Comparison of ENCODE assay signal across 12 cellular contexts in the genomic region with DNA sequence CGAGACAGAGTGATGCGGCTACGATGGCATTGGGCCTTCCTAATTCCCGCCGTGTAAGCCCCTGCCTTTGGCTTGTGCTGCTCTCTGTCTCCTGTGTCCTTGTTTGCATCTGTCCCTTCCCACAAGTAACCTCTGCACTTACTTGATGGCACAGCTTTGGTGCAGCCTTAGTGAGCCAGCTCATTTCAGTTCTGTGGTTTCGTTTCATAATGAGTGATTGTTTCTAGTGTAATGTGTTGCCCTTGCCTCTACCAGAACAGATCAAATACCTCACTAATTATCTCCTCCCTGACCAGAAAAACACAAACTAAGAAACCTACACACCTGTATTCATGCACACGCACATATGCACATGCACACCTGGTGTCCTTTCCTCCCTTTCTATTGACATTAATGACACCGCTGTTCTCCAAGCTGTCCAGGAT. TPM values are rescaled to one million over a fixed set of nuclear protein-coding genes. Genes with fewer than 3 reads are reported as not detected.
A peak's percentile ranks its signal among the peaks of the same experiment; 100 is the strongest.
DNase-seq lines count a peak whose midpoint lies in the region; ATAC-seq, FAIRE-seq and TF ChIP-seq lines count a peak whose summit lies in the region.
"Had no signal": no experiment of that assay in that cellular context is flagged by ENCODE, and none has a peak within 500 bp of the region (broad histone marks: within the 10 kb centered on the region; RNA-seq: fewer than 3 reads in every experiment).

No MANE protein-coding gene starts in this region.

- no peak overlapping the region for H2BK12ac ChIP-seq in mesenchymal stem cell (ENCODE audit: low read length in 2 of 2)

- H3K18ac ChIP-seq in mesenchymal stem cell (ENCODE audit: low read depth in 1 of 2, low read length in 2 of 2) = no peak overlapping the region

- H3K14ac ChIP-seq in mesenchymal stem cell (ENCODE audit: low read length in 2 of 2) = no peak overlapping the region

- H3K36me3 ChIP-seq in SJCRH30 = no peaks in the 10 kb centered on the region
- H3K36me3 ChIP-seq in kidney (ENCODE audit: control insufficient read depth in 1 of 2, insufficient read depth in 2 of 2, low read length in 2 of 2) = no peaks in the 10 kb centered on the region
- no peaks in the 10 kb centered on the region for H3K36me3 ChIP-seq in mesenchymal stem cell (ENCODE audit: control insufficient read depth in 1 of 2, insufficient read depth in 2 of 2, low read depth in 1 of 2, low read length in 2 of 2)
- H3K36me3 ChIP-seq in effector memory CD4-positive, alpha-beta T cell (ENCODE audit: control insufficient read depth, insufficient read depth, low read length) = no peaks in the 10 kb centered on the region
- H3K36me3 ChIP-seq: tibial nerve had no signal

- no peak overlapping the region for H2AFZ ChIP-seq in mesenchymal stem cell (ENCODE audit: low read depth, low read length)

- H3K4me2 ChIP-seq in mesenchymal stem cell (ENCODE audit: low read length, poor library complexity, severe bottlenecking) = no peak overlapping the region

- H3K4me3 ChIP-seq in SJCRH30 = no peak overlapping the region
- H3K4me3 ChIP-seq in kidney (ENCODE audit: low read length in 2 of 2) = no peak overlapping the region
- no peak overlapping the region for H3K4me3 ChIP-seq in mesenchymal stem cell (ENCODE audit: insufficient read depth in 1 of 2, low read depth in 1 of 2, low read length in 2 of 2)
- H3K4me3 ChIP-seq in effector memory CD4-positive, alpha-beta T cell (ENCODE audit: insufficient read depth, low read depth, low read length, poor library complexity, severe bottlenecking) = no peak overlapping the region
- H3K4me3 ChIP-seq: K562, tibial nerve had no signal

- no peak overlapping the region for H2BK5ac ChIP-seq in mesenchymal stem cell (ENCODE audit: low read depth, low read length, poor library complexity, severe bottlenecking)

- H2BK15ac ChIP-seq in mesenchymal stem cell (ENCODE audit: low read depth, poor library complexity, severe bottlenecking) = no peak overlapping the region

- H2BK120ac ChIP-seq in mesenchymal stem cell (ENCODE audit: low read depth, low read length) = no peak overlapping the region

- ATAC-seq in GM18868 (IDR thresholded peaks at IDR 0.05; ENCODE audit: unreplicated experiment) (peak; percentile 84), HG02852 (IDR thresholded peaks at IDR 0.05; ENCODE audit: unreplicated experiment) (peak; percentile 69)
- ATAC-seq: K562 had no signal

- no peak overlapping the region for H4K91ac ChIP-seq in mesenchymal stem cell (ENCODE audit: low read length)

- WGBS in mesenchymal stem cell = 96% methylated on average over 7 of the region's 8 CpGs

- H3K23ac ChIP-seq in mesenchymal stem cell (ENCODE audit: low read length in 2 of 2) = no peak overlapping the region

- DNase-seq in COLO668 (lab: John Stamatoyannopoulos, UW; ENCODE audit: unreplicated experiment) = peak; percentile 45
- peak; percentile 24 to 72 for DNase-seq in SJCRH30
- no peak for DNase-seq in kidney
- no peak for DNase-seq in mesenchymal stem cell
- no peak for DNase-seq in DMS153 treated with DMSO at 0.1 percent for 48 hours (lab: John Stamatoyannopoulos, UW; ENCODE audit: unreplicated experiment)
- DNase-seq in effector memory CD4-positive, alpha-beta T cell = no peak
- DNase-seq: caudate nucleus; CD4-positive, alpha-beta memory T cell had no signal

- no peak overlapping the region for H4K8ac ChIP-seq in mesenchymal stem cell (ENCODE audit: low read length)

- H3K79me1 ChIP-seq in mesenchymal stem cell (replicated peaks; ENCODE audit: low read length, poor library complexity, severe bottlenecking) = no peaks in the 10 kb centered on the region

- no peaks in the 10 kb centered on the region for H3K9me3 ChIP-seq in SJCRH30 (replicated peaks)
- H3K9me3 ChIP-seq in kidney (ENCODE audit: control insufficient read depth in 1 of 2, low read length in 2 of 2) = no peaks in the 10 kb centered on the region
- no peaks in the 10 kb centered on the region for H3K9me3 ChIP-seq in mesenchymal stem cell (ENCODE audit: control insufficient read depth, low read length)
- H3K9me3 ChIP-seq in effector memory CD4-positive, alpha-beta T cell (ENCODE audit: control insufficient read depth, low read length) = no peaks in the 10 kb centered on the region
- H3K9me3 ChIP-seq: tibial nerve had no signal

- no peak for FAIRE-seq in kidney (lab: Jason Lieb, UNC)
- FAIRE-seq: K562 had no signal

- no peak overlapping the region for H3K4ac ChIP-seq in mesenchymal stem cell (ENCODE audit: low read depth in 1 of 2, low read length in 2 of 2)

- peaks cover 62% of the 10 kb centered on the region for H3K4me1 ChIP-seq in SJCRH30
- peaks cover 3 to 5% of the 10 kb centered on the region in 2 donors for H3K4me1 ChIP-seq in kidney (ENCODE audit: control insufficient read depth in 1 of 2, insufficient read depth in 1 of 2, low read depth in 1 of 2, low read length in 2 of 2)
- no peaks in the 10 kb centered on the region for H3K4me1 ChIP-seq in mesenchymal stem cell (ENCODE audit: control insufficient read depth, insufficient read depth, low read depth, low read length)
- no peaks in the 10 kb centered on the region for H3K4me1 ChIP-seq in effector memory CD4-positive, alpha-beta T cell (ENCODE audit: control insufficient read depth, insufficient read depth, low read length, poor library complexity, severe bottlenecking)

- intact Hi-C loops in kidney (cut with DNase I) = no loop called here

- no peak overlapping the region for H2AK5ac ChIP-seq in mesenchymal stem cell (ENCODE audit: low read length, severe bottlenecking)

- peak overlapping the region; percentile 76 for H3K27ac ChIP-seq in SJCRH30
- no peak overlapping the region for H3K27ac ChIP-seq in kidney (ENCODE audit: low read depth in 2 of 2, low read length in 2 of 2)
- no peak overlapping the region for H3K27ac ChIP-seq in mesenchymal stem cell (ENCODE audit: low read length, poor library complexity, severe bottlenecking)
- H3K27ac ChIP-seq in effector memory CD4-positive, alpha-beta T cell (ENCODE audit: insufficient read depth, low read length, poor library complexity, severe bottlenecking) = no peak overlapping the region
- H3K27ac ChIP-seq: tibial nerve had no signal

- H3K9ac ChIP-seq in kidney (ENCODE audit: low read length in 2 of 2) (no peak overlapping the region), mesenchymal stem cell (ENCODE audit: low read length) (no peak overlapping the region)

- H3K27me3 ChIP-seq in SJCRH30 = no peaks in the 10 kb centered on the region
- H3K27me3 ChIP-seq in mesenchymal stem cell (ENCODE audit: control insufficient read depth in 1 of 2, insufficient read depth in 1 of 2, low read length in 2 of 2) = peaks cover 0 to 9% of the 10 kb centered on the region in 2 experiments
- H3K27me3 ChIP-seq in effector memory CD4-positive, alpha-beta T cell (replicated peaks; ENCODE audit: control insufficient read depth, insufficient read depth, low read length, poor library complexity, severe bottlenecking) = no peaks in the 10 kb centered on the region
- H3K27me3 ChIP-seq: tibial nerve had no signal

- TF ChIP-seq CTCF in kidney (IDR thresholded peaks at IDR 0.05; ENCODE audit: borderline replicate concordance, extremely low read depth, insufficient read depth) = no peak

RNA-seq across cellular contexts. Expression of a gene that starts 58.8 kb away (rescaled TPM):
- 39.4 and 45.6 TPM in 2 replicates for total RNA-seq in SJCRH30 (2014; rRNA removed; shearing (Covaris generic))
- 11.5 TPM for total RNA-seq in kidney
- 1.6 TPM for polyA plus RNA-seq in kidney (ENCODE audit: insufficient read depth, low read depth, low replicate concordance)
- 1.1 TPM for polyA plus RNA-seq in mesenchymal stem cell (2013, experiment 1 of 2)
- polyA plus RNA-seq in mesenchymal stem cell (2013, experiment 2 of 2) = 1.0 TPM

Comparison
In these comparisons a context has a peak if more than half of its experiments do, and no peak if none do; other contexts are left out.
1. DNase-seq: peak in COLO668 (single experiment) and SJCRH30 (2 of 2); none in kidney (single experiment), mesenchymal stem cell (single experiment), DMS153 treated with DMSO at 0.1 percent for 48 hours (single experiment) and effector memory CD4-positive, alpha-beta T cell (0 of 3).